In the genomic region with DNA sequence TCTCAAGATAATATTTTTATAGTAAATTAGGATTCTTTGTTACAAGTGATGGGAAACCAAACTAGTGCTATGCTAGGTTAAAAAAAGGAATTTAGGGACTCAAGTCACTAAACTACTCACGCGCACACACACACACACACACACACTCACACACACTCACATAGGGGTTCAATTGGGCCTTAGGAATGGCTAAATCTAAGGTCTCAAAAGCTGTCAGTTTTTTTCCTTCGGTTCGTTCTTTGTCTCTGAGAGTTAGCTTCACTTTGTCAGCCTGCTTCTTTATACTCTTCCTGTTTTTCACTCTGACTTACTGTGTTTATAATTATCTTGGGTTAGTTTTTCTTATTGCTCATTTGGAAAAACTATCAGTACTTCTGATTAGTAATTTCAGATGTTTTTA, we compare ENCODE assay signal across 13 cellular contexts.
DNase-seq lines count a peak whose midpoint lies in the region; ATAC-seq, FAIRE-seq and TF ChIP-seq lines count a peak whose summit lies in the region.
"Had no signal": no experiment of that assay in that cellular context is flagged by ENCODE, and none has a peak within 500 bp of the region (broad histone marks: within the 10 kb centered on the region; RNA-seq: fewer than 3 reads in every experiment).

No MANE protein-coding gene starts in this region.

- TF ChIP-seq RAD21 in HepG2 (CRISPR knock-in tag; IDR thresholded peaks at IDR 0.05): no peak

- in situ Hi-C loops in mammary epithelial cell (cut with MboI; ENCODE audit: low sequenced_read_pairs in 2 of 2): no loop called here
- in situ Hi-C loops in HepG2 (cut with HindIII; ENCODE audit: extremely low pct_ligation_motif_present, low pct_unique_long_range_greater_than_20kb): no loop called here

- no peak overlapping the region for H3K9ac ChIP-seq in mammary epithelial cell (ENCODE audit: insufficient read depth, low read length)
- H3K9ac ChIP-seq in HepG2 (ENCODE audit: insufficient read depth, low read depth, low read length): no peak overlapping the region

- no peak overlapping the region for H3K4me3 ChIP-seq in mammary epithelial cell (replicated peaks in 1 of 3; ENCODE audit: insufficient read depth in 1 of 3, low read depth in 2 of 3, low read length in 3 of 3)
- no peak overlapping the region for H3K4me3 ChIP-seq in urinary bladder (ENCODE audit: low read depth, low read length)
- no peak overlapping the region for H3K4me3 ChIP-seq in HepG2 (replicated peaks in 1 of 3; ENCODE audit: insufficient read depth in 1 of 3, low read depth in 2 of 3, low read length in 3 of 3)

- FAIRE-seq in HepG2 (lab: Jason Lieb, UNC): no peak

- H3K9me3 Mint-ChIP-seq in MCF 10A (ENCODE audit: unreplicated experiment) (peaks cover 9% of the 10 kb centered on the region), brain (peaks cover 0 to 5% (median 2%) of the 10 kb centered on the region in 5 experiments), mesothelial cell of epicardium (peaks cover 2% of the 10 kb centered on the region)

- H3K36me3 Mint-ChIP-seq in MCF 10A (ENCODE audit: insufficient read depth, unreplicated experiment) (peaks cover 6% of the 10 kb centered on the region), brain (peaks cover 9% of the 10 kb centered on the region), mesothelial cell of epicardium (no peaks in the 10 kb centered on the region)

- H4K20me1 ChIP-seq in mammary epithelial cell (ENCODE audit: insufficient read depth, low read length): no peaks in the 10 kb centered on the region
- H4K20me1 ChIP-seq in HepG2 (ENCODE audit: insufficient read depth, low read length): no peaks in the 10 kb centered on the region

- H3K4me1 Mint-ChIP-seq in MCF 10A (ENCODE audit: insufficient read depth, unreplicated experiment): peaks cover 27% of the 10 kb centered on the region
- H3K4me1 Mint-ChIP-seq in brain: peaks cover 39% of the 10 kb centered on the region
- H3K4me1 Mint-ChIP-seq in mesothelial cell of epicardium: peaks cover 32% of the 10 kb centered on the region

- H3K4me1 ChIP-seq in mammary epithelial cell (ENCODE audit: insufficient read depth, low read length): peaks cover 26% of the 10 kb centered on the region
- H3K4me1 ChIP-seq in urinary bladder (ENCODE audit: insufficient read depth): no peaks in the 10 kb centered on the region
- no peaks in the 10 kb centered on the region for H3K4me1 ChIP-seq in HepG2 (ENCODE audit: insufficient read depth, low read length)
- H3K4me1 ChIP-seq: BE2C had no signal

- BruUV-seq in MCF 10A (replicated peaks; lab: Mats Ljungman, UMichigan): no TSS peak
- no TSS peak for BruUV-seq in mammary epithelial cell (replicated peaks; lab: Mats Ljungman, UMichigan)
- no TSS peak for BruUV-seq in HepG2 (replicated peaks; lab: Mats Ljungman, UMichigan)

- no peak for TF ChIP-seq EP300 in HepG2 (IDR thresholded peaks at IDR 0.05; ENCODE audit: low read depth in 2 of 2, low read length in 2 of 2)
- no peak for TF ChIP-seq EP300 in HepG2 (CRISPR knock-in tag; IDR thresholded peaks at IDR 0.05; ENCODE audit: borderline replicate concordance)

- TF ChIP-seq POLR2A in HepG2 (IDR thresholded peaks at IDR 0.05; ENCODE audit: insufficient read depth in 1 of 2, low read depth in 2 of 2, low read length in 2 of 2): no peak

- no peak overlapping the region for H2AFZ ChIP-seq in mammary epithelial cell (ENCODE audit: low read depth, low read length)
- H2AFZ ChIP-seq in HepG2 (ENCODE audit: low read length): no peak overlapping the region

- H3K27ac ChIP-seq in mammary epithelial cell (ENCODE audit: insufficient read depth, low read depth, low read length): no peak overlapping the region
- H3K27ac ChIP-seq in urinary bladder (ENCODE audit: low read depth): peak overlapping the region; percentile 77
- no peak overlapping the region for H3K27ac ChIP-seq in HepG2 (ENCODE audit: extremely low read length, insufficient read depth, low read length)

- H3K36me3 ChIP-seq in mammary epithelial cell (ENCODE audit: insufficient read depth, low read length) (peaks cover 2% of the 10 kb centered on the region), urinary bladder (ENCODE audit: insufficient read depth) (no peaks in the 10 kb centered on the region), HepG2 (replicated peaks in 1 of 2; ENCODE audit: control insufficient read depth in 1 of 2, insufficient read depth in 2 of 2, low read length in 2 of 2) (no peaks in the 10 kb centered on the region)
- H3K36me3 ChIP-seq: BE2C had no signal

- H3K79me2 ChIP-seq in mammary epithelial cell (ENCODE audit: insufficient read depth, low read length): peaks cover 50% of the 10 kb centered on the region
- no peaks in the 10 kb centered on the region for H3K79me2 ChIP-seq in HepG2 (ENCODE audit: insufficient read depth, low read length)

- H3K27ac Mint-ChIP-seq in MCF 10A (ENCODE audit: low read depth, unreplicated experiment) (peak overlapping the region; percentile 72), brain (peak overlapping the region in 4 of 5 experiments; percentile 79 to 93 (median 84)), mesothelial cell of epicardium (peak overlapping the region; percentile 68)

- POLR2A ChIA-PET in MCF 10A (lab: Yijun Ruan, JAX): interaction anchor here (1.1 to 1.2 kb wide), 3 partner anchors 15 to 299 kb away, joined by 3 to 4 read pairs (median 3); no protein-coding TSS in a partner anchor
- POLR2A ChIA-PET in HepG2 (lab: Yijun Ruan, JAX): no interaction called here

- CTCF ChIA-PET in MCF 10A (lab: Yijun Ruan, JAX): interaction anchor here (0.6 kb wide), 1 partner anchor 10 kb away, joined by 3 read pairs; no protein-coding TSS in a partner anchor
- CTCF ChIA-PET in mammary epithelial cell (lab: Charles Lee; ENCODE audit: low non-redundant PET): no interaction called here
- CTCF ChIA-PET in HepG2 (lab: Yijun Ruan, JAX; ENCODE audit: low intra/inter-chr PET ratio, low total read pairs): no interaction called here

- intact Hi-C loops in MCF 10A (cut with micrococcal nuclease) (no loop called here), mammary epithelial cell (cut with micrococcal nuclease) (no loop called here), HepG2 (cut with micrococcal nuclease; ENCODE audit: unreplicated experiment) (no loop called here)

- 98% methylated on average over 4 of the region's 4 CpGs for whole genome bisulfite sequencing in mammary epithelial cell (ENCODE audit: low coverage, missing lambda C conversion rate)
- 31% methylated on average over 4 of the region's 4 CpGs for WGBS in urinary bladder
- 76% methylated on average over 4 of the region's 4 CpGs for WGBS in HepG2 (ENCODE audit: low lambda C conversion rate)

- H3K4me2 ChIP-seq in mammary epithelial cell (ENCODE audit: insufficient read depth, low read depth, low read length) (no peak overlapping the region), HepG2 (ENCODE audit: low read depth, low read length) (no peak overlapping the region)

- H3K9me3 ChIP-seq in mammary epithelial cell (replicated peaks; ENCODE audit: insufficient read depth, low read length) (peaks cover under 1% of the 10 kb centered on the region), HepG2 (ENCODE audit: low read length) (no peaks in the 10 kb centered on the region)
- H3K9me3 ChIP-seq: BE2C had no signal

- H3K27me3 ChIP-seq in mammary epithelial cell (ENCODE audit: insufficient read depth, low read length) (no peaks in the 10 kb centered on the region), HepG2 (ENCODE audit: control insufficient read depth in 1 of 2, insufficient read depth in 2 of 2, low read length in 2 of 2) (no peaks in the 10 kb centered on the region)
- H3K27me3 ChIP-seq: BE2C had no signal

- H3K4me3 Mint-ChIP-seq in MCF 10A (ENCODE audit: unreplicated experiment) (no peak overlapping the region), brain (peak overlapping the region in 4 of 5 experiments; percentile 55 to 79 (median 63)), mesothelial cell of epicardium (no peak overlapping the region)

- dilution Hi-C loops in mammary epithelial cell (cut with HindIII; ENCODE audit: low sequenced_read_pairs): no loop called here

- no peak for ATAC-seq in HepG2

- TF ChIP-seq CTCF in MCF 10A (IDR thresholded peaks at IDR 0.05; ENCODE audit: unreplicated experiment): no peak
- TF ChIP-seq CTCF in mammary epithelial cell (conservative IDR thresholded peaks at IDR 0.05 in 1 of 2, IDR thresholded peaks at IDR 0.05 in 1 of 2; ENCODE audit: extremely low read depth in 1 of 2, insufficient read depth in 1 of 2, low read depth in 1 of 2, low read length in 2 of 2): no peak
- no peak for TF ChIP-seq CTCF in brain (conservative IDR thresholded peaks at IDR 0.05)
- no peak for TF ChIP-seq CTCF in mesothelial cell of epicardium (IDR thresholded peaks at IDR 0.05; ENCODE audit: unreplicated experiment)
- TF ChIP-seq CTCF in HepG2 (CRISPR knock-in tag; IDR thresholded peaks at IDR 0.05): no peak

- no peaks in the 10 kb centered on the region for H3K27me3 Mint-ChIP-seq in MCF 10A (ENCODE audit: insufficient read depth, unreplicated experiment)
- peaks cover 6% of the 10 kb centered on the region for H3K27me3 Mint-ChIP-seq in brain
- no peaks in the 10 kb centered on the region for H3K27me3 Mint-ChIP-seq in mesothelial cell of epicardium (ENCODE audit: low read depth)

- no peak for DNase-seq in MCF 10A (ENCODE audit: unreplicated experiment)
- no peak for DNase-seq in mammary epithelial cell
- no peak for DNase-seq in mesothelial cell of epicardium (ENCODE audit: low spot score in 2 of 2, unreplicated experiment in 2 of 2)
- DNase-seq in NCI-H1105 (lab: John Stamatoyannopoulos, UW): no peak
- no peak for DNase-seq in NCI-H146 (lab: John Stamatoyannopoulos, UW)
- DNase-seq in HepG2 (ENCODE audit: low spot score): no peak
- DNase-seq: activated CD8-positive, alpha-beta memory T cell treated with anti-CD3 and anti-CD28 coated beads for 24 hours; BE2C; MM.1S; NCI-H774; retina had no signal

TF ChIP-seq in HepG2, 621 proteins besides CTCF, POLR2A, EP300 and RAD21:
- TF ChIP-seq ZNF629 (CRISPR knock-in tag; conservative IDR thresholded peaks at IDR 0.05) (no peak), PHF8 (CRISPR knock-in tag; IDR thresholded peaks at IDR 0.05) (no peak)
TF ChIP-seq in HepG2: peak in this region for 0.

Comparison
In these comparisons a context has a peak if more than half of its experiments do, and no peak if none do; other contexts are left out.
1. H3K4me3 Mint-ChIP-seq: peak in brain (4 of 5); none in MCF 10A (single experiment) and mesothelial cell of epicardium (single experiment).
2. Peak in every context shown above with its lines, with median percentiles within 50 percentile points of each other: H3K27ac Mint-ChIP-seq.